In the genomic region with DNA sequence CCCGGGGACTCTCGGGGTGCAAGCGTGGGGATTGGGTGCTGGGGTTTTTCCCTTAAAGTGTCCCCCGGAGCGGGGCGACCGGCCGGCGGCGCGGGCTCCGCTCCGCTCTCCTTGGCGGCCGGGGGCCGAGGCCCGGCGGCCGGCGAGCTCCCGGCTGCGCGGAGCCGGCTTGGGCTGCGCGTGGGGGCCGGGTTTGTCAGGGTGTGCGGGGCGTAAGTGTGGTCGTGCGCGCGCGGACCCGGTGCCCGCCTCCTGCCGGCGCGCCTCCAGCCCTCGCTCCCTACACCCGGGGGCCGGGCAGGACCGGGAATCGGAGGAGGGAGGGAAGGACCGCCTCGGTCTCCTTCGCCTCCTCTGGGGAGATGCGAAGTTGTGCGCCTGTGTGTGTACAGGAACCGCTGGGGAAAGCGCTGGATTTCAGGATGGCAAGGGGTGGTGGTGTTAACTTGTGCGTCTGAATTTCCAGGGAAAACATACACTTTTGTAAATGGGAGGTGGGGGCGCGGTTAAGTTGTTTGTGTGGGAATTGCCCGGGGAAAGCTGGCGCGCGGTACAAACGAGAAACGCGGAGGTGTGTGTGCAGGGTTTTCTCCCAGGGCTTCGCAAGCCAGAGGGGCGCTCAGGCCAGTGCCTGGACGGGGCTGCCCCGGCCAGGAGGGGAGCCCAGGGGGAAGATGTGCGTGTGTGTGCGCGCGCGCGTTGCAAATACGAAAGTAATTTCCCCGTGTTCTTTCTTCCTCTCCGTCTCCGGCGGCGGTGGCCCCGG, we compare ENCODE assay signal across 1 cellular context.
A peak's percentile ranks its signal among the peaks of the same experiment; 100 is the strongest.
TF ChIP-seq lines count a peak whose summit lies in the region.

No MANE protein-coding gene starts in this region.

TF ChIP-seq in HepG2, 621 proteins besides CTCF, POLR2A, EP300 and RAD21 (continued from another document and continues in another):
- TF ChIP-seq, protein P1, sequence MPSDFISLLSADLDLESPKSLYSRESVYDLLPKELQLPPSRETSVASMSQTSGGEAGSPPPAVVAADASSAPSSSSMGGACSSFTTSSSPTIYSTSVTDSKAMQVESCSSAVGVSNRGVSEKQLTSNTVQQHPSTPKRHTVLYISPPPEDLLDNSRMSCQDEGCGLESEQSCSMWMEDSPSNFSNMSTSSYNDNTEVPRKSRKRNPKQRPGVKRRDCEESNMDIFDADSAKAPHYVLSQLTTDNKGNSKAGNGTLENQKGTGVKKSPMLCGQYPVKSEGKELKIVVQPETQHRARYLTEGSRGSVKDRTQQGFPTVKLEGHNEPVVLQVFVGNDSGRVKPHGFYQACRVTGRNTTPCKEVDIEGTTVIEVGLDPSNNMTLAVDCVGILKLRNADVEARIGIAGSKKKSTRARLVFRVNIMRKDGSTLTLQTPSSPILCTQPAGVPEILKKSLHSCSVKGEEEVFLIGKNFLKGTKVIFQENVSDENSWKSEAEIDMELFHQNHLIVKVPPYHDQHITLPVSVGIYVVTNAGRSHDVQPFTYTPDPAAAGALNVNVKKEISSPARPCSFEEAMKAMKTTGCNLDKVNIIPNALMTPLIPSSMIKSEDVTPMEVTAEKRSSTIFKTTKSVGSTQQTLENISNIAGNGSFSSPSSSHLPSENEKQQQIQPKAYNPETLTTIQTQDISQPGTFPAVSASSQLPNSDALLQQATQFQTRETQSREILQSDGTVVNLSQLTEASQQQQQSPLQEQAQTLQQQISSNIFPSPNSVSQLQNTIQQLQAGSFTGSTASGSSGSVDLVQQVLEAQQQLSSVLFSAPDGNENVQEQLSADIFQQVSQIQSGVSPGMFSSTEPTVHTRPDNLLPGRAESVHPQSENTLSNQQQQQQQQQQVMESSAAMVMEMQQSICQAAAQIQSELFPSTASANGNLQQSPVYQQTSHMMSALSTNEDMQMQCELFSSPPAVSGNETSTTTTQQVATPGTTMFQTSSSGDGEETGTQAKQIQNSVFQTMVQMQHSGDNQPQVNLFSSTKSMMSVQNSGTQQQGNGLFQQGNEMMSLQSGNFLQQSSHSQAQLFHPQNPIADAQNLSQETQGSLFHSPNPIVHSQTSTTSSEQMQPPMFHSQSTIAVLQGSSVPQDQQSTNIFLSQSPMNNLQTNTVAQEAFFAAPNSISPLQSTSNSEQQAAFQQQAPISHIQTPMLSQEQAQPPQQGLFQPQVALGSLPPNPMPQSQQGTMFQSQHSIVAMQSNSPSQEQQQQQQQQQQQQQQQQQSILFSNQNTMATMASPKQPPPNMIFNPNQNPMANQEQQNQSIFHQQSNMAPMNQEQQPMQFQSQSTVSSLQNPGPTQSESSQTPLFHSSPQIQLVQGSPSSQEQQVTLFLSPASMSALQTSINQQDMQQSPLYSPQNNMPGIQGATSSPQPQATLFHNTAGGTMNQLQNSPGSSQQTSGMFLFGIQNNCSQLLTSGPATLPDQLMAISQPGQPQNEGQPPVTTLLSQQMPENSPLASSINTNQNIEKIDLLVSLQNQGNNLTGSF (CRISPR knock-in tag; IDR thresholded peaks at IDR 0.05) = no peak
- TF ChIP-seq FOXA3 (CRISPR knock-in tag; IDR thresholded peaks at IDR 0.05) (no peak), ZC3H4 (CRISPR knock-in tag; IDR thresholded peaks at IDR 0.05; ENCODE audit: borderline replicate concordance) (no peak), SYNCRIP (IDR thresholded peaks at IDR 0.05; ENCODE audit: insufficient read depth, low read depth, low read length) (no peak), HES4 (CRISPR knock-in tag; IDR thresholded peaks at IDR 0.05; ENCODE audit: borderline replicate concordance) (0 out of 2 replicates have a peak, but pooled peaks have one; percentile 30), FOXO1 (CRISPR knock-in tag; IDR thresholded peaks at IDR 0.05) (no peak; the same call in 1 of the 2 replicates), NCOA1 (CRISPR knock-in tag; IDR thresholded peaks at IDR 0.05) (0 out of 2 replicates have a peak, but pooled peaks have one; percentile 8), FOXK2 (IDR thresholded peaks at IDR 0.05) (no peak), ZIK1 (CRISPR knock-in tag; IDR thresholded peaks at IDR 0.05; ENCODE audit: borderline replicate concordance, low read depth) (no peak), ETV5 (CRISPR knock-in tag; IDR thresholded peaks at IDR 0.05; ENCODE audit: borderline replicate concordance) (no peak), MTA1 (CRISPR knock-in tag; IDR thresholded peaks at IDR 0.05; ENCODE audit: borderline replicate concordance) (no peak), DNMT1 (CRISPR knock-in tag; IDR thresholded peaks at IDR 0.05) (no peak), ZNF589 (CRISPR knock-in tag; conservative IDR thresholded peaks at IDR 0.05) (no peak), ZNF260 (CRISPR knock-in tag; IDR thresholded peaks at IDR 0.05; ENCODE audit: borderline replicate concordance, low read depth) (no peak), WIZ (CRISPR knock-in tag; IDR thresholded peaks at IDR 0.05) (no peak), PCBP1 (IDR thresholded peaks at IDR 0.05; ENCODE audit: borderline replicate concordance, low read depth, low read length) (no peak), SAFB2 (CRISPR knock-in tag; IDR thresholded peaks at IDR 0.05; ENCODE audit: borderline replicate concordance, low read depth) (no peak)
- TF ChIP-seq, protein P2, sequence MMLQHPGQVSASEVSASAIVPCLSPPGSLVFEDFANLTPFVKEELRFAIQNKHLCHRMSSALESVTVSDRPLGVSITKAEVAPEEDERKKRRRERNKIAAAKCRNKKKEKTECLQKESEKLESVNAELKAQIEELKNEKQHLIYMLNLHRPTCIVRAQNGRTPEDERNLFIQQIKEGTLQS (CRISPR knock-in tag; IDR thresholded peaks at IDR 0.05) = no peak
- TF ChIP-seq, protein P3, sequence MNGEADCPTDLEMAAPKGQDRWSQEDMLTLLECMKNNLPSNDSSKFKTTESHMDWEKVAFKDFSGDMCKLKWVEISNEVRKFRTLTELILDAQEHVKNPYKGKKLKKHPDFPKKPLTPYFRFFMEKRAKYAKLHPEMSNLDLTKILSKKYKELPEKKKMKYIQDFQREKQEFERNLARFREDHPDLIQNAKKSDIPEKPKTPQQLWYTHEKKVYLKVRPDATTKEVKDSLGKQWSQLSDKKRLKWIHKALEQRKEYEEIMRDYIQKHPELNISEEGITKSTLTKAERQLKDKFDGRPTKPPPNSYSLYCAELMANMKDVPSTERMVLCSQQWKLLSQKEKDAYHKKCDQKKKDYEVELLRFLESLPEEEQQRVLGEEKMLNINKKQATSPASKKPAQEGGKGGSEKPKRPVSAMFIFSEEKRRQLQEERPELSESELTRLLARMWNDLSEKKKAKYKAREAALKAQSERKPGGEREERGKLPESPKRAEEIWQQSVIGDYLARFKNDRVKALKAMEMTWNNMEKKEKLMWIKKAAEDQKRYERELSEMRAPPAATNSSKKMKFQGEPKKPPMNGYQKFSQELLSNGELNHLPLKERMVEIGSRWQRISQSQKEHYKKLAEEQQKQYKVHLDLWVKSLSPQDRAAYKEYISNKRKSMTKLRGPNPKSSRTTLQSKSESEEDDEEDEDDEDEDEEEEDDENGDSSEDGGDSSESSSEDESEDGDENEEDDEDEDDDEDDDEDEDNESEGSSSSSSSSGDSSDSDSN (CRISPR knock-in tag; IDR thresholded peaks at IDR 0.05) = peak; percentile 15; the same call in 1 of the 2 replicates
- TF ChIP-seq, protein P4, sequence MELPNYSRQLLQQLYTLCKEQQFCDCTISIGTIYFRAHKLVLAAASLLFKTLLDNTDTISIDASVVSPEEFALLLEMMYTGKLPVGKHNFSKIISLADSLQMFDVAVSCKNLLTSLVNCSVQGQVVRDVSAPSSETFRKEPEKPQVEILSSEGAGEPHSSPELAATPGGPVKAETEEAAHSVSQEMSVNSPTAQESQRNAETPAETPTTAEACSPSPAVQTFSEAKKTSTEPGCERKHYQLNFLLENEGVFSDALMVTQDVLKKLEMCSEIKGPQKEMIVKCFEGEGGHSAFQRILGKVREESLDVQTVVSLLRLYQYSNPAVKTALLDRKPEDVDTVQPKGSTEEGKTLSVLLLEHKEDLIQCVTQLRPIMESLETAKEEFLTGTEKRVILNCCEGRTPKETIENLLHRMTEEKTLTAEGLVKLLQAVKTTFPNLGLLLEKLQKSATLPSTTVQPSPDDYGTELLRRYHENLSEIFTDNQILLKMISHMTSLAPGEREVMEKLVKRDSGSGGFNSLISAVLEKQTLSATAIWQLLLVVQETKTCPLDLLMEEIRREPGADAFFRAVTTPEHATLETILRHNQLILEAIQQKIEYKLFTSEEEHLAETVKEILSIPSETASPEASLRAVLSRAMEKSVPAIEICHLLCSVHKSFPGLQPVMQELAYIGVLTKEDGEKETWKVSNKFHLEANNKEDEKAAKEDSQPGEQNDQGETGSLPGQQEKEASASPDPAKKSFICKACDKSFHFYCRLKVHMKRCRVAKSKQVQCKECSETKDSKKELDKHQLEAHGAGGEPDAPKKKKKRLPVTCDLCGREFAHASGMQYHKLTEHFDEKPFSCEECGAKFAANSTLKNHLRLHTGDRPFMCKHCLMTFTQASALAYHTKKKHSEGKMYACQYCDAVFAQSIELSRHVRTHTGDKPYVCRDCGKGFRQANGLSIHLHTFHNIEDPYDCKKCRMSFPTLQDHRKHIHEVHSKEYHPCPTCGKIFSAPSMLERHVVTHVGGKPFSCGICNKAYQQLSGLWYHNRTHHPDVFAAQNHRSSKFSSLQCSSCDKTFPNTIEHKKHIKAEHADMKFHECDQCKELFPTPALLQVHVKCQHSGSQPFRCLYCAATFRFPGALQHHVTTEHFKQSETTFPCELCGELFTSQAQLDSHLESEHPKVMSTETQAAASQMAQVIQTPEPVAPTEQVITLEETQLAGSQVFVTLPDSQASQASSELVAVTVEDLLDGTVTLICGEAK (IDR thresholded peaks at IDR 0.05) = no peak
- TF ChIP-seq, protein P4 (CRISPR knock-in tag; IDR thresholded peaks at IDR 0.05) = 0 out of 2 replicates have a peak, but pooled peaks have one; percentile 17
- TF ChIP-seq, protein P5, sequence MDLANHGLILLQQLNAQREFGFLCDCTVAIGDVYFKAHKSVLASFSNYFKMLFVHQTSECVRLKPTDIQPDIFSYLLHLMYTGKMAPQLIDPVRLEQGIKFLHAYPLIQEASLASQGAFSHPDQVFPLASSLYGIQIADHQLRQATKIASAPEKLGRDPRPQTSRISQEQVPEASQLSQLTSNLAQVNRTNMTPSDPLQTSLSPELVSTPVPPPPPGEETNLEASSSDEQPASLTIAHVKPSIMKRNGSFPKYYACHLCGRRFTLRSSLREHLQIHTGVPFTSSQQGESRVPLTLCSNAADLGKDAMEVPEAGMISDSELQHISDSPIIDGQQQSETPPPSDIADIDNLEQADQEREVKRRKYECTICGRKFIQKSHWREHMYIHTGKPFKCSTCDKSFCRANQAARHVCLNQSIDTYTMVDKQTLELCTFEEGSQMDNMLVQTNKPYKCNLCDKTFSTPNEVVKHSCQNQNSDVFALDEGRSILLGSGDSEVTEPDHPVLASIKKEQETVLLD (CRISPR knock-in tag; IDR thresholded peaks at IDR 0.05; ENCODE audit: low read depth) = no peak
- TF ChIP-seq, protein P6, sequence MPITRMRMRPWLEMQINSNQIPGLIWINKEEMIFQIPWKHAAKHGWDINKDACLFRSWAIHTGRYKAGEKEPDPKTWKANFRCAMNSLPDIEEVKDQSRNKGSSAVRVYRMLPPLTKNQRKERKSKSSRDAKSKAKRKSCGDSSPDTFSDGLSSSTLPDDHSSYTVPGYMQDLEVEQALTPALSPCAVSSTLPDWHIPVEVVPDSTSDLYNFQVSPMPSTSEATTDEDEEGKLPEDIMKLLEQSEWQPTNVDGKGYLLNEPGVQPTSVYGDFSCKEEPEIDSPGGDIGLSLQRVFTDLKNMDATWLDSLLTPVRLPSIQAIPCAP (CRISPR knock-in tag; IDR thresholded peaks at IDR 0.05; ENCODE audit: low read depth) = no peak
- TF ChIP-seq, protein P7, sequence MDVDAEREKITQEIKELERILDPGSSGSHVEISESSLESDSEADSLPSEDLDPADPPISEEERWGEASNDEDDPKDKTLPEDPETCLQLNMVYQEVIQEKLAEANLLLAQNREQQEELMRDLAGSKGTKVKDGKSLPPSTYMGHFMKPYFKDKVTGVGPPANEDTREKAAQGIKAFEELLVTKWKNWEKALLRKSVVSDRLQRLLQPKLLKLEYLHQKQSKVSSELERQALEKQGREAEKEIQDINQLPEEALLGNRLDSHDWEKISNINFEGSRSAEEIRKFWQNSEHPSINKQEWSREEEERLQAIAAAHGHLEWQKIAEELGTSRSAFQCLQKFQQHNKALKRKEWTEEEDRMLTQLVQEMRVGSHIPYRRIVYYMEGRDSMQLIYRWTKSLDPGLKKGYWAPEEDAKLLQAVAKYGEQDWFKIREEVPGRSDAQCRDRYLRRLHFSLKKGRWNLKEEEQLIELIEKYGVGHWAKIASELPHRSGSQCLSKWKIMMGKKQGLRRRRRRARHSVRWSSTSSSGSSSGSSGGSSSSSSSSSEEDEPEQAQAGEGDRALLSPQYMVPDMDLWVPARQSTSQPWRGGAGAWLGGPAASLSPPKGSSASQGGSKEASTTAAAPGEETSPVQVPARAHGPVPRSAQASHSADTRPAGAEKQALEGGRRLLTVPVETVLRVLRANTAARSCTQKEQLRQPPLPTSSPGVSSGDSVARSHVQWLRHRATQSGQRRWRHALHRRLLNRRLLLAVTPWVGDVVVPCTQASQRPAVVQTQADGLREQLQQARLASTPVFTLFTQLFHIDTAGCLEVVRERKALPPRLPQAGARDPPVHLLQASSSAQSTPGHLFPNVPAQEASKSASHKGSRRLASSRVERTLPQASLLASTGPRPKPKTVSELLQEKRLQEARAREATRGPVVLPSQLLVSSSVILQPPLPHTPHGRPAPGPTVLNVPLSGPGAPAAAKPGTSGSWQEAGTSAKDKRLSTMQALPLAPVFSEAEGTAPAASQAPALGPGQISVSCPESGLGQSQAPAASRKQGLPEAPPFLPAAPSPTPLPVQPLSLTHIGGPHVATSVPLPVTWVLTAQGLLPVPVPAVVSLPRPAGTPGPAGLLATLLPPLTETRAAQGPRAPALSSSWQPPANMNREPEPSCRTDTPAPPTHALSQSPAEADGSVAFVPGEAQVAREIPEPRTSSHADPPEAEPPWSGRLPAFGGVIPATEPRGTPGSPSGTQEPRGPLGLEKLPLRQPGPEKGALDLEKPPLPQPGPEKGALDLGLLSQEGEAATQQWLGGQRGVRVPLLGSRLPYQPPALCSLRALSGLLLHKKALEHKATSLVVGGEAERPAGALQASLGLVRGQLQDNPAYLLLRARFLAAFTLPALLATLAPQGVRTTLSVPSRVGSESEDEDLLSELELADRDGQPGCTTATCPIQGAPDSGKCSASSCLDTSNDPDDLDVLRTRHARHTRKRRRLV (CRISPR knock-in tag; IDR thresholded peaks at IDR 0.05) = no peak
